Comparison of ENCODE assay signal across 12 cellular contexts in the genomic region with DNA sequence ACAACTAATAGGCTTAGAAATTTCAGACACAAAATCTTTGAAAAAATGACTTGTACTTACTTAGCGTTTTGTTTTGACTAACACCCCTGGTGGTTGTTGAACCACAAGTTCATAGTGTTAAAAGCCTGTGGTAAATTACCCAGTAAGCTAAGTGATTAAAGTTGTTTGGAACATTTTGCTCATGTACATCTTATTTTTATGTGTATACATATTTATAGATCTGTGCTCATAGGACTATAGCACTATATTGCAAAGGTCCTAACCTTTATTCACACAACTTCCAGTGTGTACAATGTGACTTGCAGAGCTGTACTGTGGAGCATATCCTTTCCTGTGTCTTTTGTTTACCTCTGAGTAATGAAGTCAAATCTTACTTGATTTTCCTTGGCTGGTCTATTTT.
"Had no signal": no experiment of that assay in that cellular context is flagged by ENCODE, and none has a peak within 500 bp of the region (broad histone marks: within the 10 kb centered on the region; RNA-seq: fewer than 3 reads in every experiment).

No MANE protein-coding gene starts in this region.

- H3K9me3 ChIP-seq: body of pancreas, gastroesophageal sphincter, right atrium auricular region, tibial nerve had no signal

- ATAC-seq: body of pancreas, gastroesophageal sphincter had no signal

- DNase-seq: activated CD4-positive, alpha-beta T cell treated with anti-CD3 and anti-CD28 coated beads, Interleukin-2, amount 50 U/mL, for 1 hour; activated naive CD4-positive, alpha-beta T cell treated with Interleukin-2 at 50 U/mL for 16 hours; body of pancreas; cerebellar nuclear complex; kidney glomerular epithelial cell; posterior cingulate gyrus; small intestine had no signal

- H3K27ac Mint-ChIP-seq: activated T-helper 1 cell treated with anti-CD3 and anti-CD28 coated beads, Interleukin-12 subunit alpha, Interleukin-12 subunit beta, Interleukin-2, Interleukin-4 antibody, amounts not matched to agents 30 ng/mL and 10 ng/mL and 1 ng/mL, durations not matched to agents 14 hours and 24 hours and 36 hours; T-helper 1 cell treated with Interleukin-12 subunit alpha and Interleukin-12 subunit beta and Interleukin-4 antibody, amounts not matched to agents 30 μg/mL and 1 μg/mL, for 36 hours had no signal

- H3K4me3 Mint-ChIP-seq: activated T-helper 1 cell treated with anti-CD3 and anti-CD28 coated beads, Interleukin-12 subunit alpha, Interleukin-12 subunit beta, Interleukin-2, Interleukin-4 antibody, amounts not matched to agents 30 ng/mL and 10 ng/mL and 1 ng/mL, durations not matched to agents 14 hours and 24 hours and 36 hours; T-helper 1 cell treated with Interleukin-12 subunit alpha and Interleukin-12 subunit beta and Interleukin-4 antibody, amounts not matched to agents 30 μg/mL and 1 μg/mL, for 36 hours had no signal

- H3K27ac ChIP-seq: body of pancreas, gastroesophageal sphincter, right atrium auricular region, tibial nerve had no signal

- H3K36me3 ChIP-seq: right atrium auricular region had no signal

- H3K27me3 ChIP-seq: body of pancreas, gastroesophageal sphincter, right atrium auricular region, tibial nerve had no signal

- H3K4me3 ChIP-seq: body of pancreas, gastroesophageal sphincter, right atrium auricular region, tibial nerve had no signal

- H3K9me3 Mint-ChIP-seq: activated T-helper 1 cell treated with anti-CD3 and anti-CD28 coated beads, Interleukin-12 subunit alpha, Interleukin-12 subunit beta, Interleukin-2, Interleukin-4 antibody, amounts not matched to agents 30 ng/mL and 10 ng/mL and 1 ng/mL, durations not matched to agents 14 hours and 24 hours and 36 hours; T-helper 1 cell treated with Interleukin-12 subunit alpha and Interleukin-12 subunit beta and Interleukin-4 antibody, amounts not matched to agents 30 μg/mL and 1 μg/mL, for 36 hours had no signal
